In genomic region chr6:9801255-9801757, GRCh38 we compare ENCODE assay signal across 26 cellular contexts.
"Had no signal": no experiment of that assay in that cellular context is flagged by ENCODE, and none has a peak within 500 bp of the region (broad histone marks: within the 10 kb centered on the region; RNA-seq: fewer than 3 reads in every experiment).

No MANE protein-coding gene starts in this region.

- H3K9me3 ChIP-seq: psoas muscle, testis, tibial nerve, upper lobe of right lung, vagina had no signal

- H3K36me3 Mint-ChIP-seq: naive thymus-derived CD4-positive, alpha-beta T cell; stimulated activated naive B cell treated with anti-CD40 and anti-IgM and Interleukin-4, amounts not matched to agents 10 μg/mL and 1 μg/mL and 100 μg/mL, for 72 hours had no signal

- H3K4me3 Mint-ChIP-seq: naive thymus-derived CD4-positive, alpha-beta T cell; nephron progenitor cell; stimulated activated naive B cell treated with anti-CD40 and anti-IgM and Interleukin-4, amounts not matched to agents 10 μg/mL and 1 μg/mL and 100 μg/mL, for 72 hours; stimulated activated naive CD8-positive, alpha-beta T cell treated with anti-CD3 and anti-CD28 coated beads, Interleukin-15, amount 100 ng/mL, for 72 hours had no signal

- H3K4me1 Mint-ChIP-seq: naive thymus-derived CD4-positive, alpha-beta T cell; nephron progenitor cell; stimulated activated naive B cell treated with anti-CD40 and anti-IgM and Interleukin-4, amounts not matched to agents 10 μg/mL and 1 μg/mL and 100 μg/mL, for 72 hours; stimulated activated naive CD8-positive, alpha-beta T cell treated with anti-CD3 and anti-CD28 coated beads, Interleukin-15, amount 100 ng/mL, for 72 hours had no signal

- H3K4me1 ChIP-seq: heart left ventricle, psoas muscle, spleen, testis, tibial nerve, upper lobe of right lung, vagina had no signal

- H3K27ac ChIP-seq: dorsolateral prefrontal cortex, heart left ventricle, psoas muscle, spleen, testis, tibial nerve, upper lobe of right lung, vagina had no signal

- DNase-seq: cortex of kidney; dorsolateral prefrontal cortex; effector CD8-positive, alpha-beta T cell; foreskin melanocyte; heart left ventricle; hippocampal formation; left colon; left ventricle myocardium superior; mesendoderm; naive thymus-derived CD4-positive, alpha-beta T cell; nephron progenitor cell; psoas muscle; retina; spleen; stimulated activated CD4-positive, alpha-beta T cell treated with anti-CD3 and anti-CD28 coated beads, Interleukin-15, amount 100 ng/mL, for 24 hours; stimulated activated CD4-positive, alpha-beta T cell treated with anti-CD3 and anti-CD28 coated beads, Interleukin-1b, Interleukin-23, amount 100 ng/mL, for 48 hours; stimulated activated CD4-positive, alpha-beta T cell treated with anti-CD3 and anti-CD28 coated beads, Interleukin-4, amount 100 ng/mL, for 4 hours; stimulated activated naive B cell treated with anti-CD40 and anti-IgM and Interleukin-4, amounts not matched to agents 10 μg/mL and 1 μg/mL and 100 μg/mL, for 72 hours; stimulated activated naive CD8-positive, alpha-beta T cell treated with anti-CD3 and anti-CD28 coated beads, Interleukin-15, amount 100 ng/mL, for 72 hours; testis; upper lobe of right lung had no signal

- H3K27me3 Mint-ChIP-seq: naive thymus-derived CD4-positive, alpha-beta T cell; stimulated activated naive B cell treated with anti-CD40 and anti-IgM and Interleukin-4, amounts not matched to agents 10 μg/mL and 1 μg/mL and 100 μg/mL, for 72 hours; stimulated activated naive CD8-positive, alpha-beta T cell treated with anti-CD3 and anti-CD28 coated beads, Interleukin-15, amount 100 ng/mL, for 72 hours had no signal

- H3K9me3 Mint-ChIP-seq: nephron progenitor cell had no signal

- H3K36me3 ChIP-seq: heart left ventricle, spleen, tibial nerve, upper lobe of right lung, vagina had no signal

- H3K4me3 ChIP-seq: dorsolateral prefrontal cortex, heart left ventricle, lung, psoas muscle, spleen, testis, tibial nerve, upper lobe of right lung, vagina had no signal

- ATAC-seq: esophagus mucosa; heart left ventricle; left colon; left ventricle myocardium superior; naive thymus-derived CD4-positive, alpha-beta T cell; psoas muscle; sciatic nerve; stimulated activated naive B cell treated with anti-CD40 and anti-IgM and Interleukin-4, amounts not matched to agents 10 μg/mL and 1 μg/mL and 100 μg/mL, for 72 hours; stimulated activated naive CD8-positive, alpha-beta T cell treated with anti-CD3 and anti-CD28 coated beads, Interleukin-15, amount 100 ng/mL, for 72 hours; upper lobe of right lung had no signal

- H3K27me3 ChIP-seq: dorsolateral prefrontal cortex, heart left ventricle, spleen, testis, tibial nerve, upper lobe of right lung, vagina had no signal

- H3K27ac Mint-ChIP-seq: naive thymus-derived CD4-positive, alpha-beta T cell; nephron progenitor cell; stimulated activated naive B cell treated with anti-CD40 and anti-IgM and Interleukin-4, amounts not matched to agents 10 μg/mL and 1 μg/mL and 100 μg/mL, for 72 hours; stimulated activated naive CD8-positive, alpha-beta T cell treated with anti-CD3 and anti-CD28 coated beads, Interleukin-15, amount 100 ng/mL, for 72 hours had no signal
